In genomic region chr15:90165659-90166489, GRCh38 we compare ENCODE assay signal across 8 cellular contexts. TPM values are rescaled to one million over a fixed set of nuclear protein-coding genes. Genes with fewer than 3 reads are reported as not detected.
DNase-seq lines count a peak whose midpoint lies in the region; ATAC-seq and TF ChIP-seq lines count a peak whose summit lies in the region.

No MANE protein-coding gene starts in this region.

- TF ChIP-seq CTCF in HCT116 (IDR thresholded peaks at IDR 0.05 in 2 of 3, conservative IDR thresholded peaks at IDR 0.05 in 1 of 3; ENCODE audit: borderline replicate concordance in 1 of 3, insufficient read depth in 1 of 3, low read depth in 2 of 3, low read length in 2 of 3): no peak
- no peak for TF ChIP-seq CTCF in astrocyte of the cerebellum (IDR thresholded peaks at IDR 0.05; ENCODE audit: low read depth, low read length, missing control alignments)

- peak overlapping the region; percentile 68 for H3K4me2 ChIP-seq in HCT116 (ENCODE audit: low read length)

- ATAC-seq in HCT116: peak; percentile 98
- peak; percentile 70 for ATAC-seq in left lobe of liver
- ATAC-seq in HG02852 (IDR thresholded peaks at IDR 0.05; ENCODE audit: unreplicated experiment): no peak
- no peak for ATAC-seq in HG02588 (IDR thresholded peaks at IDR 0.05; ENCODE audit: unreplicated experiment)

- DNase-seq in DMS153 (lab: John Stamatoyannopoulos, UW) (peak; percentile 92), HCT116 (ENCODE audit: low read depth, low spot score) (peak; percentile 98), NCI-H510A treated with DMSO at 0.1 percent for 48 hours (lab: John Stamatoyannopoulos, UW) (peak; percentile 72), astrocyte of the cerebellum (ENCODE audit: low read depth) (peak; percentile 86), left lobe of liver (ENCODE audit: low spot score) (peak; percentile 69)
- peak; percentile 75 for DNase-seq in stimulated activated CD8-positive, alpha-beta memory T cell treated with anti-CD3 and anti-CD28 coated beads, Interleukin-4, amount 100 ng/mL, for 48 hours

- in situ Hi-C loops in astrocyte of the cerebellum (cut with HindIII; ENCODE audit: low sequenced_read_pairs): no loop called here

- H3K4me1 ChIP-seq in HCT116 (ENCODE audit: control insufficient read depth in 1 of 2, insufficient read depth in 2 of 2, low read length in 2 of 2): peaks cover 30 to 73% of the 10 kb centered on the region in 2 experiments

- BruUV-seq in HCT116 (replicated peaks; lab: Mats Ljungman, UMichigan): no TSS peak

- TF ChIP-seq POLR2A in HCT116 (IDR thresholded peaks at IDR 0.05; ENCODE audit: borderline replicate concordance, extremely low read depth, insufficient read depth, insufficient read length): no peak

- TF ChIP-seq RAD21 in HCT116 (IDR thresholded peaks at IDR 0.05; ENCODE audit: low read depth): no peak

- no peaks in the 10 kb centered on the region for H4K20me1 ChIP-seq in HCT116 (ENCODE audit: insufficient read depth)

- intact Hi-C loops in HCT116 (cut with micrococcal nuclease): loop anchor here (1.0 kb wide), 2 partner anchors 18 to 47 kb away; no protein-coding TSS in a partner anchor

- CTCF ChIA-PET in HCT116 (lab: Charles Lee): interaction anchor here (1.0 to 1.1 kb wide), 2 partner anchors 49 to 55 kb away, joined by 4 read pairs; no protein-coding TSS in a partner anchor

- no peak overlapping the region for H2AFZ ChIP-seq in HCT116 (ENCODE audit: low read depth, low read length, poor library complexity, severe bottlenecking)

- H3K9me2 ChIP-seq in HCT116 (ENCODE audit: insufficient read depth): no peaks in the 10 kb centered on the region

- peak overlapping the region in 1 of 2 experiments; percentile 32; a peak in 3 of 4 replicates for H3K4me3 ChIP-seq in HCT116 (replicated peaks in 1 of 2; ENCODE audit: low read depth in 1 of 2, low read length in 2 of 2)
- no peak overlapping the region for H3K4me3 ChIP-seq in astrocyte of the cerebellum (ENCODE audit: low read depth, low read length)

- RAD21 ChIA-PET in HCT116 (lab: Charles Lee; ENCODE audit: low non-redundant PET in 1 of 2, low total read pairs in 2 of 2, uncharacterized antibody in 2 of 2, unreplicated experiment in 2 of 2): interaction anchor here (0.5 to 1.1 kb wide), 3 partner anchors 23 to 153 kb away, joined by 3 to 5 read pairs (median 3); no protein-coding TSS in a partner anchor

- peak overlapping the region; percentile 90 for H3K27ac ChIP-seq in HCT116 (ENCODE audit: low read depth, low read length)

- no peaks in the 10 kb centered on the region for H3K79me2 ChIP-seq in HCT116 (ENCODE audit: insufficient read depth, low read length)

- POLR2A ChIA-PET in HCT116 (lab: Charles Lee): interaction anchor here (1.0 to 2.7 kb wide), 3 partner anchors 18 to 68 kb away, joined by 3 to 9 read pairs (median 4); partner anchors contain the start of genes CIB1 and GDPGP1

- no peaks in the 10 kb centered on the region for H3K27me3 ChIP-seq in HCT116 (ENCODE audit: insufficient read depth, low read length)

- H3K36me3 ChIP-seq in HCT116 (ENCODE audit: control insufficient read depth in 1 of 2, insufficient read depth in 2 of 2, low read length in 2 of 2): no peaks in the 10 kb centered on the region

- H3K9me3 ChIP-seq in HCT116 (ENCODE audit: control insufficient read depth in 1 of 2, insufficient read depth in 1 of 2, low read depth in 1 of 2, low read length in 2 of 2): no peaks in the 10 kb centered on the region

- peak overlapping the region; percentile 45 for H3K9ac ChIP-seq in HCT116 (ENCODE audit: low read length)

TF ChIP-seq in HCT116, 20 proteins besides CTCF, POLR2A, EP300 and RAD21:
- TF ChIP-seq ZBTB33 (IDR thresholded peaks at IDR 0.05; ENCODE audit: extremely low read depth, insufficient replicate concordance, low read length) (peak; percentile 74), SRF (IDR thresholded peaks at IDR 0.05; ENCODE audit: low read depth) (no peak), POLR2AphosphoS5 (IDR thresholded peaks at IDR 0.05; ENCODE audit: low read depth, low read length) (peak; percentile 71), EGR1 (IDR thresholded peaks at IDR 0.05; ENCODE audit: low read depth) (no peak), JUND (IDR thresholded peaks at IDR 0.05) (no peak)
TF ChIP-seq in HCT116: peak in this region for 2.

RNA-seq across cellular contexts. Expression of gene SEMA4B, which starts 35.3 kb away (rescaled TPM):
- total RNA-seq in HCT116 (2021; ENCODE audit: unreplicated experiment) (98.6 TPM), left lobe of liver (23.7 TPM)
- 180 and 260 TPM in 2 replicates for polyA plus RNA-seq in HCT116 (2012)

Comparison
In these comparisons a context has a peak if more than half of its experiments do, and no peak if none do; other contexts are left out.
1. ATAC-seq: peak in HCT116 (single experiment) and left lobe of liver (single experiment); none in HG02852 (single experiment) and HG02588 (single experiment).
2. Peak in every context shown above with its lines, with median percentiles within 50 percentile points of each other: DNase-seq.